In genomic region chr9:129918296-129918950, GRCh38 we compare ENCODE assay signal across 16 cellular contexts.
DNase-seq lines count a peak whose midpoint lies in the region; ATAC-seq and TF ChIP-seq lines count a peak whose summit lies in the region.
"Had no signal": no experiment of that assay in that cellular context is flagged by ENCODE, and none has a peak within 500 bp of the region (broad histone marks: within the 10 kb centered on the region; RNA-seq: fewer than 3 reads in every experiment).

No MANE protein-coding gene starts in this region.

- no peak for ATAC-seq in activated T-cell treated with anti-CD3 and anti-CD28 coated beads, Interleukin-2, amount 50 U/mL, for 72 hours (replicated peaks in 1 of 2)
- ATAC-seq in T-helper 17 cell = no peak
- no peak for ATAC-seq in stimulated activated effector memory CD8-positive, alpha-beta T cell treated with anti-CD3 and anti-CD28 coated beads, Interleukin-12 subunit alpha, Interleukin-12 subunit beta, amount 100 ng/mL, for 72 hours
- ATAC-seq: right lobe of liver, WTC11 had no signal

- H3K27me3 ChIP-seq in dorsolateral prefrontal cortex (no peaks in the 10 kb centered on the region), MM.1S (replicated peaks; ENCODE audit: insufficient read depth, low read length) (no peaks in the 10 kb centered on the region)
- H3K27me3 ChIP-seq: right lobe of liver, upper lobe of left lung had no signal

- H3K9me3 ChIP-seq in T-helper 17 cell (ENCODE audit: control insufficient read depth, low read length, poor library complexity, severe bottlenecking) (no peaks in the 10 kb centered on the region), MM.1S (replicated peaks; ENCODE audit: insufficient read depth, low read length) (no peaks in the 10 kb centered on the region)
- H3K9me3 ChIP-seq: right lobe of liver, upper lobe of left lung had no signal

- H3K9ac ChIP-seq in MM.1S (ENCODE audit: low read length) = no peak overlapping the region
- H3K9ac ChIP-seq: parathyroid adenoma had no signal

- H3K27me3 Mint-ChIP-seq in activated T-cell treated with anti-CD3 and anti-CD28 coated beads, Interleukin-2, amount 50 U/mL, for 72 hours (ENCODE audit: low read depth) = no peaks in the 10 kb centered on the region
- H3K27me3 Mint-ChIP-seq in T-helper 17 cell = no peaks in the 10 kb centered on the region

- no peaks in the 10 kb centered on the region for H3K4me1 ChIP-seq in MM.1S (ENCODE audit: low read length)
- H3K4me1 ChIP-seq: parathyroid adenoma, right lobe of liver, upper lobe of left lung had no signal

- H3K27ac Mint-ChIP-seq in activated T-cell treated with anti-CD3 and anti-CD28 coated beads, Interleukin-2, amount 50 U/mL, for 72 hours = peak overlapping the region; percentile 89
- peak overlapping the region; percentile 88 for H3K27ac Mint-ChIP-seq in T-helper 17 cell
- peak overlapping the region; percentile 81 for H3K27ac Mint-ChIP-seq in stimulated activated effector memory CD8-positive, alpha-beta T cell treated with anti-CD3 and anti-CD28 coated beads, Interleukin-12 subunit alpha, Interleukin-12 subunit beta, amount 100 ng/mL, for 72 hours

- no peak overlapping the region for H2AFZ ChIP-seq in MM.1S (ENCODE audit: low read length)
- H2AFZ ChIP-seq: parathyroid adenoma had no signal

- no peaks in the 10 kb centered on the region for H3K9me2 ChIP-seq in MM.1S (replicated peaks; ENCODE audit: insufficient read depth, low read length)

- intact Hi-C loops in dorsolateral prefrontal cortex (cut with DNase I) = no loop called here

- no peaks in the 10 kb centered on the region for H3K9me3 Mint-ChIP-seq in activated T-cell treated with anti-CD3 and anti-CD28 coated beads, Interleukin-2, amount 50 U/mL, for 72 hours
- H3K9me3 Mint-ChIP-seq in stimulated activated effector memory CD8-positive, alpha-beta T cell treated with anti-CD3 and anti-CD28 coated beads, Interleukin-12 subunit alpha, Interleukin-12 subunit beta, amount 100 ng/mL, for 72 hours = no peaks in the 10 kb centered on the region
- H3K9me3 Mint-ChIP-seq: activated T-helper 1 cell treated with anti-CD3 and anti-CD28 coated beads, Interleukin-12 subunit alpha, Interleukin-12 subunit beta, Interleukin-2, Interleukin-4 antibody, amounts not matched to agents 30 ng/mL and 10 ng/mL and 1 ng/mL, durations not matched to agents 14 hours and 24 hours and 36 hours; WTC11 had no signal

- TF ChIP-seq CTCF in dorsolateral prefrontal cortex (IDR thresholded peaks at IDR 0.05 in 54 of 56, conservative IDR thresholded peaks at IDR 0.05 in 2 of 56; ENCODE audit: low read depth in 1 of 56, partially characterized antibody in 56 of 56) (no peak), MM.1S (IDR thresholded peaks at IDR 0.05; ENCODE audit: low read length) (no peak)

- no peaks in the 10 kb centered on the region for H3F3A ChIP-seq in MM.1S (ENCODE audit: insufficient read depth, low read length)

- no peaks in the 10 kb centered on the region for H3K79me2 ChIP-seq in MM.1S (ENCODE audit: low read length)
- H3K79me2 ChIP-seq: parathyroid adenoma had no signal

- H3K27ac ChIP-seq in dorsolateral prefrontal cortex = peak overlapping the region in 47 of 59 donors; percentile 0 to 92 (median 58)
- H3K27ac ChIP-seq in MM.1S (ENCODE audit: low read length) = no peak overlapping the region
- H3K27ac ChIP-seq: parathyroid adenoma, right lobe of liver, upper lobe of left lung had no signal

- no peak overlapping the region for H3K4me3 Mint-ChIP-seq in activated T-cell treated with anti-CD3 and anti-CD28 coated beads, Interleukin-2, amount 50 U/mL, for 72 hours
- no peak overlapping the region for H3K4me3 Mint-ChIP-seq in T-helper 17 cell
- H3K4me3 Mint-ChIP-seq in stimulated activated effector memory CD8-positive, alpha-beta T cell treated with anti-CD3 and anti-CD28 coated beads, Interleukin-12 subunit alpha, Interleukin-12 subunit beta, amount 100 ng/mL, for 72 hours = peak overlapping the region; percentile 46
- H3K4me3 Mint-ChIP-seq: activated T-helper 1 cell treated with anti-CD3 and anti-CD28 coated beads, Interleukin-12 subunit alpha, Interleukin-12 subunit beta, Interleukin-2, Interleukin-4 antibody, amounts not matched to agents 30 ng/mL and 10 ng/mL and 1 ng/mL, durations not matched to agents 14 hours and 24 hours and 36 hours; WTC11 had no signal

- no peaks in the 10 kb centered on the region for H3K36me3 ChIP-seq in MM.1S (replicated peaks; ENCODE audit: insufficient read depth, low read length)

- peak overlapping the region in 3 of 59 donors; percentile 12 to 13 (median 12) for H3K4me3 ChIP-seq in dorsolateral prefrontal cortex
- no peak overlapping the region for H3K4me3 ChIP-seq in MM.1S (ENCODE audit: low read length)
- H3K4me3 ChIP-seq: right lobe of liver, upper lobe of left lung had no signal

- H4K20me1 ChIP-seq in MM.1S (ENCODE audit: insufficient read depth, low read length) = no peaks in the 10 kb centered on the region

- H3K4me2 ChIP-seq in MM.1S (ENCODE audit: low read depth, low read length) = no peak overlapping the region

- peaks cover 18 to 45% of the 10 kb centered on the region in 2 donors for H3K36me3 Mint-ChIP-seq in activated T-cell treated with anti-CD3 and anti-CD28 coated beads, Interleukin-2, amount 50 U/mL, for 72 hours (ENCODE audit: insufficient read depth in 2 of 2)
- H3K36me3 Mint-ChIP-seq in T-helper 17 cell (ENCODE audit: low read depth) = peaks cover 6% of the 10 kb centered on the region
- no peaks in the 10 kb centered on the region for H3K36me3 Mint-ChIP-seq in stimulated activated effector memory CD8-positive, alpha-beta T cell treated with anti-CD3 and anti-CD28 coated beads, Interleukin-12 subunit alpha, Interleukin-12 subunit beta, amount 100 ng/mL, for 72 hours
- H3K36me3 Mint-ChIP-seq: WTC11 had no signal

- DNase-seq in activated T-cell treated with anti-CD3 and anti-CD28 coated beads, Interleukin-2, amount 50 U/mL, for 72 hours = no peak
- DNase-seq in activated T-cell treated with anti-CD3 and anti-CD28 coated beads, Interleukin-2, amount 50 U/mL, for 48 hours = no peak
- DNase-seq in T-helper 17 cell (no peak), dorsolateral prefrontal cortex (no peak), MM.1S (no peak), GOT3 (lab: John Stamatoyannopoulos, UW) (no peak), NCI-H2196 (lab: John Stamatoyannopoulos, UW; ENCODE audit: unreplicated experiment) (no peak)
- no peak for DNase-seq in stimulated activated effector memory CD8-positive, alpha-beta T cell treated with anti-CD3 and anti-CD28 coated beads, Interleukin-12 subunit alpha, Interleukin-12 subunit beta, amount 100 ng/mL, for 72 hours (ENCODE audit: low spot score in 2 of 2)
- DNase-seq: glutamatergic neuron, KBM-7, right lobe of liver, T-helper 9 cell, upper lobe of left lung had no signal

- peaks cover 43% of the 10 kb centered on the region for H3K4me1 Mint-ChIP-seq in activated T-cell treated with anti-CD3 and anti-CD28 coated beads, Interleukin-2, amount 50 U/mL, for 72 hours (ENCODE audit: low read depth)
- peaks cover 19% of the 10 kb centered on the region for H3K4me1 Mint-ChIP-seq in T-helper 17 cell
- H3K4me1 Mint-ChIP-seq in stimulated activated effector memory CD8-positive, alpha-beta T cell treated with anti-CD3 and anti-CD28 coated beads, Interleukin-12 subunit alpha, Interleukin-12 subunit beta, amount 100 ng/mL, for 72 hours = peaks cover 44% of the 10 kb centered on the region
- H3K4me1 Mint-ChIP-seq: WTC11 had no signal
